Comparison of ENCODE assay signal across 28 cellular contexts in genomic region chr18:48894266-48894600, GRCh38.
"Had no signal": no experiment of that assay in that cellular context is flagged by ENCODE, and none has a peak within 500 bp of the region (broad histone marks: within the 10 kb centered on the region; RNA-seq: fewer than 3 reads in every experiment).

No MANE protein-coding gene starts in this region.

- DNase-seq: activated CD4-positive, alpha-beta T cell treated with anti-CD3 and anti-CD28 coated beads for 48 hours; activated CD4-positive, alpha-beta T cell treated with anti-CD3 and anti-CD28 coated beads, Interleukin-2, amount 50 U/mL, for 4 hours; activated CD4-positive, CD25-positive, alpha-beta regulatory T cell treated with anti-CD3 and anti-CD28 coated beads, Interleukin-2, amount 50 U/mL, for 72 hours; activated CD8-positive, alpha-beta memory T cell treated with anti-CD3 and anti-CD28 coated beads, Interleukin-2, amount 50 U/mL, for 48 hours; activated CD8-positive, alpha-beta T cell treated with anti-CD3 and anti-CD28 coated beads, Interleukin-2, amount 10 ng/mL, durations not matched to agents 7 days and 5 days; activated naive CD4-positive, alpha-beta T cell treated with Interleukin-2 at 50 U/mL for 16 hours; activated naive CD8-positive, alpha-beta T cell treated with anti-CD3 and anti-CD28 coated beads, Interleukin-2, amount 50 U/mL, for 24 hours; activated T-cell treated with anti-CD3 and anti-CD28 coated beads, Interleukin-2, amount 50 U/mL, for 1 hour; amniotic stem cell; body of pancreas; Karpas-422; MM.1S; NCI-H1105; NCI-H187 treated with DMSO at 0.1 percent for 48 hours; NCI-H2171 treated with DMSO at 0.1 percent for 48 hours; NCI-H226; NCI-H526 treated with DMSO at 0.1 percent for 48 hours; NCI-H82; OCI-M1; SW 1271 had no signal

- H3K36me3 ChIP-seq: ascending aorta, Peyer's patch, SJSA1 had no signal

- H3K9me3 ChIP-seq: ascending aorta, body of pancreas, Peyer's patch, SJSA1 had no signal

- H3K4me3 ChIP-seq: ascending aorta, body of pancreas, Peyer's patch, SJSA1 had no signal

- H3K9me3 Mint-ChIP-seq: activated naive CD8-positive, alpha-beta T cell treated with anti-CD3 and anti-CD28 coated beads, Interleukin-2, amount 50 U/mL, for 24 hours; central memory CD8-positive, alpha-beta T cell; T-helper 2 cell treated with Interferon-gamma antibody and Interleukin-4, amounts not matched to agents 5 μg/mL and 100 μg/mL, for 36 hours had no signal

- ATAC-seq: activated CD8-positive, alpha-beta T cell treated with anti-CD3 and anti-CD28 coated beads, Interleukin-2, amount 10 ng/mL, durations not matched to agents 7 days and 5 days; activated naive CD4-positive, alpha-beta T cell treated with anti-CD3 and anti-CD28 coated beads, Interleukin-2, amount 50 U/mL, for 72 hours; activated naive CD8-positive, alpha-beta T cell treated with anti-CD3 and anti-CD28 coated beads, Interleukin-2, amount 50 U/mL, for 24 hours; body of pancreas; SK-N-SH treated with all-trans-retinoic acid at 6 μM for 48 hours had no signal

- H3K27ac ChIP-seq: body of pancreas, Peyer's patch, RWPE1, SJSA1 had no signal

- H3K4me3 Mint-ChIP-seq: activated CD8-positive, alpha-beta T cell treated with anti-CD3 and anti-CD28 coated beads, Interleukin-2, amount 10 ng/mL, durations not matched to agents 7 days and 5 days; activated naive CD8-positive, alpha-beta T cell treated with anti-CD3 and anti-CD28 coated beads, Interleukin-2, amount 50 U/mL, for 24 hours; central memory CD8-positive, alpha-beta T cell; T-helper 2 cell treated with Interferon-gamma antibody and Interleukin-4, amounts not matched to agents 5 μg/mL and 100 μg/mL, for 36 hours had no signal

- H3K27me3 ChIP-seq: ascending aorta, body of pancreas, Peyer's patch, SJSA1 had no signal

- H3K27ac Mint-ChIP-seq: activated CD8-positive, alpha-beta T cell treated with anti-CD3 and anti-CD28 coated beads, Interleukin-2, amount 10 ng/mL, durations not matched to agents 7 days and 5 days; activated naive CD4-positive, alpha-beta T cell treated with anti-CD3 and anti-CD28 coated beads, Interleukin-2, amount 50 U/mL, for 72 hours; T-helper 2 cell treated with Interferon-gamma antibody and Interleukin-4, amounts not matched to agents 5 μg/mL and 100 μg/mL, for 36 hours had no signal

- H3K27me3 Mint-ChIP-seq: activated naive CD8-positive, alpha-beta T cell treated with anti-CD3 and anti-CD28 coated beads, Interleukin-2, amount 50 U/mL, for 24 hours; central memory CD8-positive, alpha-beta T cell had no signal

- H3K36me3 Mint-ChIP-seq: activated naive CD4-positive, alpha-beta T cell treated with anti-CD3 and anti-CD28 coated beads, Interleukin-2, amount 50 U/mL, for 72 hours had no signal
